8 cellular contexts compared by ENCODE assay signal in genomic region chr2:32278476-32278853, GRCh38. TPM values are rescaled to one million over a fixed set of nuclear protein-coding genes. Genes with fewer than 3 reads are reported as not detected.
DNase-seq lines count a peak whose midpoint lies in the region; ATAC-seq, FAIRE-seq and TF ChIP-seq lines count a peak whose summit lies in the region.

No MANE protein-coding gene starts in this region.

- peak overlapping the region; percentile 96 for H3K27ac Mint-ChIP-seq in activated naive CD4-positive, alpha-beta T cell treated with anti-CD3 and anti-CD28 coated beads, Interleukin-2, amount 50 U/mL, for 72 hours

- no peak for ATAC-seq in activated naive CD4-positive, alpha-beta T cell treated with anti-CD3 and anti-CD28 coated beads, Interleukin-2, amount 50 U/mL, for 72 hours
- no peak for ATAC-seq in GM18861 (IDR thresholded peaks at IDR 0.05; ENCODE audit: unreplicated experiment)

- peak overlapping the region; percentile 96 for H2AFZ ChIP-seq in keratinocyte (ENCODE audit: control insufficient read depth, low read length)

- H3K9me3 Mint-ChIP-seq in activated naive CD4-positive, alpha-beta T cell treated with anti-CD3 and anti-CD28 coated beads, Interleukin-2, amount 50 U/mL, for 72 hours = peaks cover 0 to 3% of the 10 kb centered on the region in 2 donors

- DNase-seq in NOMO-1 treated with DMSO at 0.1 percent for 48 hours (lab: John Stamatoyannopoulos, UW; ENCODE audit: unreplicated experiment) = peak; percentile 5
- no peak for DNase-seq in NOMO-1 (lab: John Stamatoyannopoulos, UW; ENCODE audit: unreplicated experiment in 2 of 2)
- DNase-seq in activated naive CD4-positive, alpha-beta T cell treated with anti-CD3 and anti-CD28 coated beads, Interleukin-2, amount 50 U/mL, for 72 hours (ENCODE audit: low spot score in 2 of 2) = no peak
- DNase-seq in keratinocyte (ENCODE audit: low read depth, low spot score) = no peak
- no peak for DNase-seq in iPS-NIHi11 (ENCODE audit: low spot score)
- DNase-seq in GM10266 (ENCODE audit: extremely low spot score) = no peak

- peaks cover 38% of the 10 kb centered on the region for H3K79me2 ChIP-seq in keratinocyte (ENCODE audit: control insufficient read depth, insufficient read depth, low read length)

- H3K36me3 ChIP-seq in keratinocyte (ENCODE audit: control insufficient read depth in 2 of 2, extremely low read depth in 1 of 2, insufficient read depth in 2 of 2, low read length in 2 of 2) (no peaks in the 10 kb centered on the region), subcutaneous abdominal adipose tissue (ENCODE audit: control insufficient read depth in 5 of 5, insufficient read depth in 5 of 5, low read length in 5 of 5) (peaks cover 0 to 12% (median 5%) of the 10 kb centered on the region in 5 donors)

- H3K4me2 ChIP-seq in keratinocyte (ENCODE audit: control insufficient read depth, extremely low read depth, insufficient read depth, low read depth, low read length) = peak overlapping the region; percentile 80

- H3K9ac ChIP-seq in keratinocyte (ENCODE audit: control insufficient read depth, extremely low read depth, insufficient read depth, low read length) = peak overlapping the region; percentile 99
- peak overlapping the region; percentile 92 to 100 (median 98) for H3K9ac ChIP-seq in subcutaneous abdominal adipose tissue (ENCODE audit: low read length in 5 of 5)

- H3K27ac ChIP-seq in keratinocyte (ENCODE audit: control insufficient read depth, insufficient read depth, low read length) (peak overlapping the region; percentile 93), subcutaneous abdominal adipose tissue (ENCODE audit: low read depth, low read length) (peak overlapping the region; percentile 59)

- no peaks in the 10 kb centered on the region for H4K20me1 ChIP-seq in keratinocyte (ENCODE audit: control insufficient read depth, extremely low read depth, insufficient read depth, low read length)

- no peak for FAIRE-seq in keratinocyte (lab: Jason Lieb, UNC)

- peaks cover 6 to 18% of the 10 kb centered on the region in 2 donors for H3K36me3 Mint-ChIP-seq in activated naive CD4-positive, alpha-beta T cell treated with anti-CD3 and anti-CD28 coated beads, Interleukin-2, amount 50 U/mL, for 72 hours

- H3K9me3 ChIP-seq in keratinocyte (ENCODE audit: control insufficient read depth, low read depth, low read length) (no peaks in the 10 kb centered on the region), subcutaneous abdominal adipose tissue (ENCODE audit: control insufficient read depth in 5 of 5, low read length in 5 of 5) (no peaks in the 10 kb centered on the region)

- no peak for TF ChIP-seq CTCF in keratinocyte (optimal IDR thresholded peaks at IDR 0.05 in 1 of 3, IDR thresholded peaks at IDR 0.05 in 1 of 3, conservative IDR thresholded peaks at IDR 0.05 in 1 of 3; ENCODE audit: extremely low read depth in 1 of 3, insufficient read depth in 2 of 3, low read length in 3 of 3)
- TF ChIP-seq CTCF in GM10266 (IDR thresholded peaks at IDR 0.05; ENCODE audit: control insufficient read depth, insufficient read depth, low read depth, missing control alignments) = no peak

- H3K4me3 ChIP-seq in keratinocyte (ENCODE audit: control insufficient read depth in 2 of 3, extremely low read depth in 1 of 3, insufficient read depth in 2 of 3, low read depth in 1 of 3, low read length in 3 of 3) = peak overlapping the region; percentile 68 to 99 (median 97)
- H3K4me3 ChIP-seq in subcutaneous abdominal adipose tissue (ENCODE audit: low read depth in 1 of 5, low read length in 5 of 5) = peak overlapping the region; percentile 88 to 98 (median 95)

- no peaks in the 10 kb centered on the region for H3K9me1 ChIP-seq in keratinocyte (ENCODE audit: control insufficient read depth, extremely low read depth, insufficient read depth, low read length)

- dilution Hi-C loops in keratinocyte (cut with MboI; ENCODE audit: extremely low pct_ligation_motif_present, low sequenced_read_pairs) = no loop called here

- H3K4me1 ChIP-seq in keratinocyte (ENCODE audit: control insufficient read depth, extremely low read depth, insufficient read depth, low read length) = peaks cover 8% of the 10 kb centered on the region
- H3K4me1 ChIP-seq in subcutaneous abdominal adipose tissue (ENCODE audit: control insufficient read depth in 5 of 5, insufficient read depth in 5 of 5, low read length in 5 of 5) = peaks cover 0 to 20% (median 16%) of the 10 kb centered on the region in 5 donors

- H3K27me3 ChIP-seq in keratinocyte (ENCODE audit: control insufficient read depth, extremely low read depth, insufficient read depth, low read length) (no peaks in the 10 kb centered on the region), subcutaneous abdominal adipose tissue (ENCODE audit: control insufficient read depth in 5 of 5, insufficient read depth in 4 of 5, low read length in 5 of 5) (peaks cover 0 to 3% (median 0%) of the 10 kb centered on the region in 5 donors)

RNA-seq across cellular contexts. Expression of gene YIPF4, which starts 0.8 kb away (rescaled TPM):
- total RNA-seq in activated naive CD4-positive, alpha-beta T cell treated with anti-CD3 and anti-CD28 coated beads, Interleukin-2, amount 50 U/mL, for 72 hours = 10 to 100 TPM; 35.0 to 36.3 TPM
- 6.7 to 22.7 TPM (median 11.1 TPM) in 3 replicates for polyA plus RNA-seq in keratinocyte
- polyA plus RNA-seq in keratinocyte (2011; ENCODE audit: low read depth) = 12.1 TPM
- polyA plus RNA-seq in keratinocyte (2011; cell fraction: cytosol; rRNA removed) = 8.2 and 12.6 TPM in 2 replicates
- 7.6 and 13.8 TPM in 2 replicates for polyA plus RNA-seq in keratinocyte (2011; cell fraction: nucleus; rRNA removed)
- 16.5 and 41.9 TPM in 2 replicates for polyA plus RNA-seq in keratinocyte (2012; ENCODE audit: low replicate concordance)
- polyA minus RNA-seq in keratinocyte = 1.1 to 11.6 TPM (median 4.1 TPM) in 3 replicates
- polyA minus RNA-seq in keratinocyte (2011; cell fraction: cytosol; rRNA and poly(A)+ RNA removed) = 5.6 TPM
- polyA minus RNA-seq in keratinocyte (2011; cell fraction: nucleus; rRNA and poly(A)+ RNA removed) = 5.0 and 6.7 TPM in 2 replicates

RNA-seq across cellular contexts. Expression of gene NLRC4, which starts 13.8 kb away (rescaled TPM):
- total RNA-seq in activated naive CD4-positive, alpha-beta T cell treated with anti-CD3 and anti-CD28 coated beads, Interleukin-2, amount 50 U/mL, for 72 hours = under 1 TPM in 1 of 2 donors, not detected in 1; 0.08 TPM
- polyA plus RNA-seq in keratinocyte = not detected in 3 replicates
- polyA plus RNA-seq in keratinocyte (2011; ENCODE audit: low read depth) = not detected
- polyA plus RNA-seq in keratinocyte (2011; cell fraction: cytosol; rRNA removed) = not detected in 2 replicates
- polyA plus RNA-seq in keratinocyte (2011; cell fraction: nucleus; rRNA removed) = not detected in 2 replicates
- 0.07 and 0.48 TPM in 2 replicates for polyA plus RNA-seq in keratinocyte (2012; ENCODE audit: low replicate concordance)
- 0.13 TPM in 1 of 3 replicates, not detected in the others for polyA minus RNA-seq in keratinocyte
- polyA minus RNA-seq in keratinocyte (2011; cell fraction: cytosol; rRNA and poly(A)+ RNA removed) = not detected
- polyA minus RNA-seq in keratinocyte (2011; cell fraction: nucleus; rRNA and poly(A)+ RNA removed) = not detected in 2 replicates
